In genomic region chrX:107669276-107669675, GRCh38 we compare ENCODE assay signal across 21 cellular contexts.
"Had no signal": no experiment of that assay in that cellular context is flagged by ENCODE, and none has a peak within 500 bp of the region (broad histone marks: within the 10 kb centered on the region; RNA-seq: fewer than 3 reads in every experiment).

No MANE protein-coding gene starts in this region.

- H3K4me3 Mint-ChIP-seq: activated CD4-positive, alpha-beta T cell treated with anti-CD3 and anti-CD28 coated beads, Interleukin-2, amount 10 ng/mL, durations not matched to agents 7 days and 5 days; activated naive CD8-positive, alpha-beta T cell treated with anti-CD3 and anti-CD28 coated beads, Interleukin-2, amount 50 U/mL, for 24 hours; activated T-cell treated with anti-CD3 and anti-CD28 coated beads, Interleukin-2, amount 50 U/mL, for 24 hours; immature natural killer cell; natural killer cell; stimulated activated naive CD8-positive, alpha-beta T cell treated with anti-CD3 and anti-CD28 coated beads, Interleukin-15, Interleukin-2, amounts not matched to agents 100 ng/mL and 50 ng/mL, for 24 hours had no signal

- H3K27ac Mint-ChIP-seq: activated CD4-positive, alpha-beta T cell treated with anti-CD3 and anti-CD28 coated beads, Interleukin-2, amount 10 ng/mL, durations not matched to agents 7 days and 5 days; activated naive CD8-positive, alpha-beta T cell treated with anti-CD3 and anti-CD28 coated beads, Interleukin-2, amount 50 U/mL, for 24 hours; activated T-cell treated with anti-CD3 and anti-CD28 coated beads, Interleukin-2, amount 50 U/mL, for 24 hours; activated T-helper 2 cell treated with anti-CD3 and anti-CD28 coated beads, Interferon-gamma antibody, Interleukin-2, Interleukin-4, amounts not matched to agents 10 μg/mL and 5 μg/mL and 100 μg/mL, durations not matched to agents 14 hours and 24 hours and 36 hours; natural killer cell; stimulated activated naive CD8-positive, alpha-beta T cell treated with anti-CD3 and anti-CD28 coated beads, Interleukin-15, Interleukin-2, amounts not matched to agents 100 ng/mL and 50 ng/mL, for 24 hours had no signal

- H3K27me3 Mint-ChIP-seq: activated CD4-positive, alpha-beta T cell treated with anti-CD3 and anti-CD28 coated beads, Interleukin-2, amount 10 ng/mL, durations not matched to agents 7 days and 5 days; activated naive CD8-positive, alpha-beta T cell treated with anti-CD3 and anti-CD28 coated beads, Interleukin-2, amount 50 U/mL, for 24 hours; stimulated activated naive CD8-positive, alpha-beta T cell treated with anti-CD3 and anti-CD28 coated beads, Interleukin-15, Interleukin-2, amounts not matched to agents 100 ng/mL and 50 ng/mL, for 24 hours had no signal

- H3K27me3 ChIP-seq: body of pancreas, cardiac muscle cell, foreskin keratinocyte, pancreas, thyroid gland, upper lobe of right lung had no signal

- H3K4me1 ChIP-seq: pancreas had no signal

- H3K36me3 Mint-ChIP-seq: immature natural killer cell, natural killer cell had no signal

- DNase-seq: activated CD4-positive, alpha-beta T cell treated with anti-CD3 and anti-CD28 coated beads, Interleukin-2, amount 10 ng/mL, durations not matched to agents 7 days and 5 days; activated CD4-positive, CD25-positive, alpha-beta regulatory T cell treated with anti-CD3 and anti-CD28 coated beads, Interleukin-2, amount 50 U/mL, for 72 hours; activated naive CD4-positive, alpha-beta T cell; activated naive CD8-positive, alpha-beta T cell treated with anti-CD3 and anti-CD28 coated beads, Interleukin-2, amount 50 U/mL, for 24 hours; activated T-cell treated with anti-CD3 and anti-CD28 coated beads, Interleukin-2, amount 50 U/mL, for 24 hours; body of pancreas; effector CD8-positive, alpha-beta T cell; foreskin keratinocyte; immature natural killer cell; left lung; natural killer cell; pancreas; stimulated activated CD4-positive, alpha-beta T cell treated with anti-CD3 and anti-CD28 coated beads, Interleukin-12 subunit alpha, Interleukin-12 subunit beta, amount 100 ng/mL, for 4 hours; substantia nigra; thyroid gland; upper lobe of right lung had no signal

- H3K36me3 ChIP-seq: cardiac muscle cell, left lung, pancreas, thyroid gland, upper lobe of right lung had no signal

- H3K9me3 ChIP-seq: body of pancreas, left lung, pancreas, thyroid gland, upper lobe of right lung had no signal

- H3K27ac ChIP-seq: body of pancreas, cardiac muscle cell, foreskin keratinocyte, left lung, pancreas, thyroid gland, upper lobe of right lung had no signal

- H3K9me3 Mint-ChIP-seq: activated CD4-positive, alpha-beta T cell treated with anti-CD3 and anti-CD28 coated beads, Interleukin-2, amount 10 ng/mL, durations not matched to agents 7 days and 5 days; activated naive CD8-positive, alpha-beta T cell treated with anti-CD3 and anti-CD28 coated beads, Interleukin-2, amount 50 U/mL, for 24 hours; activated T-cell treated with anti-CD3 and anti-CD28 coated beads, Interleukin-2, amount 50 U/mL, for 24 hours; activated T-helper 2 cell treated with anti-CD3 and anti-CD28 coated beads, Interferon-gamma antibody, Interleukin-2, Interleukin-4, amounts not matched to agents 10 μg/mL and 5 μg/mL and 100 μg/mL, durations not matched to agents 14 hours and 24 hours and 36 hours; immature natural killer cell; natural killer cell; stimulated activated naive CD8-positive, alpha-beta T cell treated with anti-CD3 and anti-CD28 coated beads, Interleukin-15, Interleukin-2, amounts not matched to agents 100 ng/mL and 50 ng/mL, for 24 hours had no signal

- H3K4me3 ChIP-seq: body of pancreas, cardiac muscle cell, left lung, lung, pancreas, thyroid gland, upper lobe of right lung had no signal

- ATAC-seq: activated naive CD8-positive, alpha-beta T cell treated with anti-CD3 and anti-CD28 coated beads, Interleukin-2, amount 50 U/mL, for 24 hours; body of pancreas; foreskin keratinocyte; left lung; natural killer cell; pancreas; right cardiac atrium; upper lobe of right lung had no signal
